1 cellular context compared by ENCODE assay signal in genomic region chr19:51688665-51689571, GRCh38.
TF ChIP-seq lines count a peak whose summit lies in the region.

No MANE protein-coding gene starts in this region.

TF ChIP-seq in HepG2, 621 proteins besides CTCF, POLR2A, EP300 and RAD21 (continued from another document):
- TF ChIP-seq HCFC1 (IDR thresholded peaks at IDR 0.05; ENCODE audit: low read depth, low read length) (no peak), EHMT2 (IDR thresholded peaks at IDR 0.05; ENCODE audit: borderline replicate concordance, low read depth, low read length) (no peak), REPIN1 (CRISPR knock-in tag; IDR thresholded peaks at IDR 0.05; ENCODE audit: borderline replicate concordance, low read depth) (no peak)
